In genomic region chr14:100747736-100748135, GRCh38 we compare ENCODE assay signal across 30 cellular contexts. TPM values are rescaled to one million over a fixed set of nuclear protein-coding genes. Genes with fewer than 3 reads are reported as not detected.
DNase-seq lines count a peak whose midpoint lies in the region; ATAC-seq, FAIRE-seq and TF ChIP-seq lines count a peak whose summit lies in the region.
"Had no signal": no experiment of that assay in that cellular context is flagged by ENCODE, and none has a peak within 500 bp of the region (broad histone marks: within the 10 kb centered on the region; RNA-seq: fewer than 3 reads in every experiment).

No MANE protein-coding gene starts in this region.

- no peak overlapping the region for H3K23ac ChIP-seq in H9 (ENCODE audit: insufficient read length, low read depth, low read length)

- H3K27ac ChIP-seq in H9 (ENCODE audit: insufficient read length, low read depth, low read length) (no peak overlapping the region), kidney (ENCODE audit: low read depth in 2 of 2, low read length in 2 of 2) (no peak overlapping the region), smooth muscle cell (ENCODE audit: low read depth) (peak overlapping the region; percentile 44)
- H3K27ac ChIP-seq: PC-9, prostate gland, uterus had no signal

- H3K9ac ChIP-seq in H9 (ENCODE audit: extremely low read depth, insufficient read length, low read length) (no peak overlapping the region), kidney (ENCODE audit: low read length in 2 of 2) (no peak overlapping the region), smooth muscle cell (ENCODE audit: low read depth) (peak overlapping the region; percentile 9)

- no peak overlapping the region for H2BK15ac ChIP-seq in H9 (ENCODE audit: low read depth, low read length)

- no peak overlapping the region for H4K91ac ChIP-seq in H9 (ENCODE audit: insufficient read length, low read depth, low read length)

- no peak overlapping the region for H2BK120ac ChIP-seq in H9 (ENCODE audit: low read depth, low read length, poor library complexity, severe bottlenecking)

- no peak overlapping the region for H2BK20ac ChIP-seq in H9 (ENCODE audit: low read depth, low read length, poor library complexity, severe bottlenecking)

- H3F3A ChIP-seq in smooth muscle cell (ENCODE audit: low read depth), result no peaks in the 10 kb centered on the region

- no peaks in the 10 kb centered on the region for H3K4me1 ChIP-seq in H9 (ENCODE audit: insufficient read depth, low read length)
- H3K4me1 ChIP-seq in kidney (ENCODE audit: control insufficient read depth in 1 of 2, insufficient read depth in 1 of 2, low read depth in 1 of 2, low read length in 2 of 2), result no peaks in the 10 kb centered on the region
- H3K4me1 ChIP-seq in smooth muscle cell (ENCODE audit: low read depth), result no peaks in the 10 kb centered on the region
- H3K4me1 ChIP-seq: BE2C, prostate gland, uterus had no signal

- H3K36me3 Mint-ChIP-seq in H9 (ENCODE audit: insufficient read depth in 1 of 3, low read depth in 3 of 3), result no peaks in the 10 kb centered on the region
- H3K36me3 Mint-ChIP-seq: activated naive CD4-positive, alpha-beta T cell treated with anti-CD3 and anti-CD28 coated beads, Interleukin-2, amount 10 ng/mL, durations not matched to agents 7 days and 5 days; brain; CD8-positive, alpha-beta T cell; immature natural killer cell; mesothelial cell of epicardium had no signal

- no peaks in the 10 kb centered on the region for H3K79me2 ChIP-seq in H9 (ENCODE audit: insufficient read depth, low read length)
- no peaks in the 10 kb centered on the region for H3K79me2 ChIP-seq in smooth muscle cell (ENCODE audit: low read depth)

- no peak overlapping the region for H3T11ph ChIP-seq in H9 (ENCODE audit: low read length)

- H3K9me3 Mint-ChIP-seq in H9, result no peaks in the 10 kb centered on the region; a peak in 1 of 5 replicates
- H3K9me3 Mint-ChIP-seq: activated naive CD4-positive, alpha-beta T cell treated with anti-CD3 and anti-CD28 coated beads, Interleukin-2, amount 10 ng/mL, durations not matched to agents 7 days and 5 days; activated T-cell treated with anti-CD3 and anti-CD28 coated beads, Interleukin-2, amount 50 U/mL, for 72 hours; CD8-positive, alpha-beta T cell; immature natural killer cell; mesothelial cell of epicardium had no signal

- H3K4me1 Mint-ChIP-seq in H9, result no peaks in the 10 kb centered on the region
- H3K4me1 Mint-ChIP-seq: activated naive CD4-positive, alpha-beta T cell treated with anti-CD3 and anti-CD28 coated beads, Interleukin-2, amount 10 ng/mL, durations not matched to agents 7 days and 5 days; immature natural killer cell; mesothelial cell of epicardium had no signal

- H3K27me3 ChIP-seq in H9 (ENCODE audit: insufficient read depth, low read length) (no peaks in the 10 kb centered on the region), smooth muscle cell (ENCODE audit: low read depth) (no peaks in the 10 kb centered on the region)
- H3K27me3 ChIP-seq: BE2C, uterus had no signal

- H3K18ac ChIP-seq in H9 (ENCODE audit: insufficient read length, low read depth, low read length), result no peak overlapping the region

- no peak overlapping the region for H3K4me3 Mint-ChIP-seq in H9
- H3K4me3 Mint-ChIP-seq: activated naive CD4-positive, alpha-beta T cell treated with anti-CD3 and anti-CD28 coated beads, Interleukin-2, amount 10 ng/mL, durations not matched to agents 7 days and 5 days; activated T-cell treated with anti-CD3 and anti-CD28 coated beads, Interleukin-2, amount 50 U/mL, for 72 hours; brain; CD8-positive, alpha-beta T cell; immature natural killer cell; mesothelial cell of epicardium had no signal

- no peak overlapping the region for H2BK5ac ChIP-seq in H9 (ENCODE audit: insufficient read length, low read length)

- WGBS in H9 (ENCODE audit: extremely low coverage, insufficient read length, low lambda C conversion rate), result no CpG with 5 or more reads among the region's 8 CpGs
- 91% methylated on average over 8 of the region's 8 CpGs for WGBS in smooth muscle cell (ENCODE audit: low lambda C conversion rate)

- no peaks in the 10 kb centered on the region; the same call in none of the 2 replicates for H3K27me3 Mint-ChIP-seq in H9 (ENCODE audit: low read depth)

- no peaks in the 10 kb centered on the region for H3K36me3 ChIP-seq in kidney (ENCODE audit: control insufficient read depth in 1 of 2, insufficient read depth in 2 of 2, low read length in 2 of 2)
- H3K36me3 ChIP-seq in smooth muscle cell (ENCODE audit: low read depth), result no peaks in the 10 kb centered on the region
- H3K36me3 ChIP-seq: BE2C, prostate gland, uterus had no signal

- H4K5ac ChIP-seq in H9 (ENCODE audit: insufficient read length, low read depth, low read length), result no peak overlapping the region

- TF ChIP-seq CTCF in H9 (conservative IDR thresholded peaks at IDR 0.05) (no peak), kidney (IDR thresholded peaks at IDR 0.05; ENCODE audit: borderline replicate concordance, extremely low read depth, insufficient read depth) (no peak), smooth muscle cell (IDR thresholded peaks at IDR 0.05; ENCODE audit: borderline replicate concordance, insufficient read depth, poor library complexity, severe bottlenecking) (no peak)

- no peak overlapping the region for H3K4ac ChIP-seq in H9 (ENCODE audit: low read depth, low read length)

- H3K27ac Mint-ChIP-seq in H9, result no peak overlapping the region
- H3K27ac Mint-ChIP-seq: activated naive CD4-positive, alpha-beta T cell treated with anti-CD3 and anti-CD28 coated beads, Interleukin-2, amount 10 ng/mL, durations not matched to agents 7 days and 5 days; activated T-cell treated with anti-CD3 and anti-CD28 coated beads, Interleukin-2, amount 50 U/mL, for 72 hours; brain; CD8-positive, alpha-beta T cell; immature natural killer cell; mesothelial cell of epicardium had no signal

- H3K4me3 ChIP-seq in kidney (ENCODE audit: low read length in 2 of 2) (no peak overlapping the region), smooth muscle cell (no peak overlapping the region)
- H3K4me3 ChIP-seq: PC-9, prostate gland, uterus had no signal

- no peak overlapping the region for H4K8ac ChIP-seq in H9 (replicated peaks; ENCODE audit: insufficient read length, low read depth, low read length)

- no peak overlapping the region for H3K4me2 ChIP-seq in H9 (ENCODE audit: insufficient read depth, insufficient read length, low read length)
- no peak overlapping the region for H3K4me2 ChIP-seq in smooth muscle cell
- H3K4me2 ChIP-seq: PC-9 had no signal

- FAIRE-seq in kidney (lab: Jason Lieb, UNC), result no peak
- FAIRE-seq: GM18507 had no signal

- H4K20me1 ChIP-seq in H9 (ENCODE audit: control insufficient read depth, insufficient read depth, insufficient read length) (no peaks in the 10 kb centered on the region), smooth muscle cell (ENCODE audit: low read depth) (no peaks in the 10 kb centered on the region)

- H3K79me1 ChIP-seq in H9 (ENCODE audit: insufficient read depth, low read depth, low read length, poor library complexity, severe bottlenecking), result no peaks in the 10 kb centered on the region

- H2AFZ ChIP-seq in H9 (ENCODE audit: low read length), result no peak overlapping the region
- no peak overlapping the region for H2AFZ ChIP-seq in smooth muscle cell (ENCODE audit: low read depth)
- H2AFZ ChIP-seq: PC-9 had no signal

- H3K23me2 ChIP-seq in H9 (ENCODE audit: insufficient read length, low read depth, low read length, poor library complexity, severe bottlenecking), result no peaks in the 10 kb centered on the region

- DNase-seq in H9 (peak; percentile 10), ecto neural progenitor cell (ENCODE audit: low spot score) (peak; percentile 29), kidney (peak; percentile 7), smooth muscle cell (lab: John Stamatoyannopoulos, UW; ENCODE audit: unreplicated experiment) (no peak), GM19240 (ENCODE audit: insufficient read length, low spot score) (no peak)
- no peak for DNase-seq in stimulated activated naive CD4-positive, alpha-beta T cell treated with Interleukin-2 at 50 U/mL for 16 hours (lab: John Stamatoyannopoulos, UW)
- DNase-seq: activated CD4-positive, alpha-beta T cell treated with anti-CD3 and anti-CD28 coated beads, Interleukin-2, amount 50 U/mL, for 48 hours; activated CD4-positive, CD25-positive, alpha-beta regulatory T cell treated with anti-CD3 and anti-CD28 coated beads, Interleukin-2, amount 50 U/mL, for 72 hours; activated naive CD4-positive, alpha-beta T cell treated with anti-CD3 and anti-CD28 coated beads, Interleukin-2, amount 10 ng/mL, durations not matched to agents 7 days and 5 days; activated T-cell treated with anti-CD3 and anti-CD28 coated beads, Interleukin-2, amount 50 U/mL, for 72 hours; BE2C; CD8-positive, alpha-beta T cell; dermis blood vessel endothelial cell; immature natural killer cell; MV-4-11; Right ventricle myocardium superior; stimulated activated CD4-positive, alpha-beta T cell treated with anti-CD3 and anti-CD28 coated beads, Interleukin-15, amount 100 ng/mL, for 24 hours; stimulated activated CD4-positive, alpha-beta T cell treated with anti-CD3 and anti-CD28 coated beads, Interleukin-4, amount 100 ng/mL, for 4 hours had no signal

- intact Hi-C loops in kidney (cut with DNase I), result no loop called here

- no peak overlapping the region for H2AK5ac ChIP-seq in H9 (ENCODE audit: insufficient read length, low read length)

- no peak overlapping the region for H2BK12ac ChIP-seq in H9 (ENCODE audit: insufficient read length, low read depth, low read length)

- H3K9me3 ChIP-seq in H9 (ENCODE audit: control insufficient read depth, low read depth, low read length) (no peaks in the 10 kb centered on the region), kidney (ENCODE audit: control insufficient read depth in 1 of 2, low read length in 2 of 2) (no peaks in the 10 kb centered on the region), smooth muscle cell (replicated peaks; ENCODE audit: low read depth) (no peaks in the 10 kb centered on the region)
- H3K9me3 ChIP-seq: BE2C, prostate gland, uterus had no signal

- ATAC-seq in GM18502 (IDR thresholded peaks at IDR 0.05; ENCODE audit: poor library complexity, unreplicated experiment) (no peak), GM18873 (IDR thresholded peaks at IDR 0.05; ENCODE audit: low FRiP score, unreplicated experiment) (no peak)
- ATAC-seq: CD8-positive, alpha-beta T cell; left lobe of liver; sciatic nerve had no signal

- no peak overlapping the region for H3K56ac ChIP-seq in H9 (ENCODE audit: insufficient read length, low read depth, low read length)

- H3K14ac ChIP-seq in H9 (ENCODE audit: insufficient read depth, low read length), result no peak overlapping the region

RNA-seq across cellular contexts. Expression of gene DLK1, which starts 21.0 kb away (rescaled TPM):
- total RNA-seq in H9 (2021) (2.8 and 3.2 TPM in 2 replicates), kidney (not detected), smooth muscle cell (3,515 and 3,549 TPM in 2 replicates)
- polyA plus RNA-seq in kidney (ENCODE audit: insufficient read depth, low read depth, low replicate concordance) (0.17 TPM), smooth muscle cell (10,448 and 15,731 TPM in 2 replicates)
- total RNA-seq: activated T-cell treated with anti-CD3 and anti-CD28 coated beads, Interleukin-2, amount 50 U/mL, for 72 hours; CD8-positive, alpha-beta T cell; dermis blood vessel endothelial cell; LHCN-M2; PC-9; T-helper 2 cell treated with Interferon-gamma antibody and Interleukin-4, amounts not matched to agents 100 ng/mL and 5 ng/mL, for 36 hours had no signal
- polyA plus RNA-seq: immature natural killer cell had no signal

Comparison
In these comparisons a context has a peak if more than half of its experiments do, and no peak if none do; other contexts are left out.
1. DNase-seq: peak in H9 (single experiment), ecto neural progenitor cell (single experiment) and kidney (single experiment); none in smooth muscle cell (single experiment), GM19240 (single experiment) and stimulated activated naive CD4-positive, alpha-beta T cell treated with Interleukin-2 at 50 U/mL for 16 hours (single experiment).
2. RNA of gene DLK1, which starts 21.0 kb away (total RNA-seq): 3,515 to 3,549 TPM in smooth muscle cell; 2.8 to 3.2 TPM in H9 and not detected in kidney (single experiment); every median in the first group is over 100 times any median in the second.